Comparison of ENCODE assay signal across 8 cellular contexts in the genomic region with DNA sequence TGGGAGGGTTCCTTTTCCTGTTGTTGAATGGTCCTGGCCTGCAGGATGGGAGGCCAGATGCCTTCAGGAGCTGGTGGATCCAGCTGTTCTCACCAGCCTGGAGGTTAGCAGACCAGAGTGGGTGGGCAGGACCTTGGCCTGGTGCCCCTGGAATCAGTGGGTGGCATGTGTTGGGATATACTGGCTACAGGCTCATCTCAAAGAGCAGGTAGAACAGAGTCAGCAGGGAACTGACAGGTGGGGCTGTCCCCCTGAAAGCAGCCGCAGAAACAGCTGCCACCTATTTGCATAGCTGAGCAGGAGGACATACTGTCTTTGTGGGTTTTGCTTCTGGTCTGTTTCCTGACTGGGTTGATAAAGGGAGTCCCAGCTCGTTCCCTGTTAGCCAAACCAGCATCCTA.
DNase-seq lines count a peak whose midpoint lies in the region; ATAC-seq, FAIRE-seq and TF ChIP-seq lines count a peak whose summit lies in the region.

No MANE protein-coding gene starts in this region.

- no peak overlapping the region for H3K27ac ChIP-seq in left lung

- intact Hi-C loops in left lung (cut with DNase I): no loop called here

- peaks cover 6% of the 10 kb centered on the region for H3K4me1 Mint-ChIP-seq in activated naive CD4-positive, alpha-beta T cell treated with anti-CD3 and anti-CD28 coated beads, Interleukin-2, amount 10 ng/mL, durations not matched to agents 7 days and 5 days

- H3K4me1 ChIP-seq in left lung: peaks cover 0 to 6% of the 10 kb centered on the region in 2 donors

- no peak overlapping the region for H3K4me3 Mint-ChIP-seq in activated naive CD4-positive, alpha-beta T cell treated with anti-CD3 and anti-CD28 coated beads, Interleukin-2, amount 10 ng/mL, durations not matched to agents 7 days and 5 days

- no peak overlapping the region for H3K4me3 ChIP-seq in left lung

- peaks cover 14% of the 10 kb centered on the region for H3K36me3 Mint-ChIP-seq in activated naive CD4-positive, alpha-beta T cell treated with anti-CD3 and anti-CD28 coated beads, Interleukin-2, amount 10 ng/mL, durations not matched to agents 7 days and 5 days

- peaks cover 0 to 20% of the 10 kb centered on the region in 2 donors for H3K36me3 ChIP-seq in left lung

- FAIRE-seq in GM12891 (lab: Jason Lieb, UNC): peak; percentile 98

- peak; percentile 70 for DNase-seq in GM12891 (ENCODE audit: insufficient read length, low spot score)
- no peak for DNase-seq in activated naive CD4-positive, alpha-beta T cell treated with anti-CD3 and anti-CD28 coated beads, Interleukin-2, amount 10 ng/mL, durations not matched to agents 7 days and 5 days
- DNase-seq in DMS153 (lab: John Stamatoyannopoulos, UW): no peak
- no peak for DNase-seq in AML-193 (lab: John Stamatoyannopoulos, UW)
- no peak for DNase-seq in left lung
- DNase-seq in H4 (ENCODE audit: low spot score): no peak

- peak; percentile 73 for ATAC-seq in GM19463 (IDR thresholded peaks at IDR 0.05; ENCODE audit: unreplicated experiment)
- peak; percentile 81 for ATAC-seq in HG03280 (IDR thresholded peaks at IDR 0.05; ENCODE audit: unreplicated experiment)
- no peak for ATAC-seq in left lung

- H3K9me3 ChIP-seq in left lung: no peaks in the 10 kb centered on the region

- CTCF ChIA-PET in activated naive CD4-positive, alpha-beta T cell treated with anti-CD3 and anti-CD28 coated beads, Interleukin-2, amount 10 ng/mL, durations not matched to agents 7 days and 5 days (lab: Charles Lee): interaction anchor here (1.6 to 3.6 kb wide), 3 partner anchors 10 to 306 kb away, joined by 5 to 33 read pairs (median 13); no protein-coding TSS in a partner anchor

- no peak for TF ChIP-seq CTCF in left lung (IDR thresholded peaks at IDR 0.05)

- H3K27me3 Mint-ChIP-seq in activated naive CD4-positive, alpha-beta T cell treated with anti-CD3 and anti-CD28 coated beads, Interleukin-2, amount 10 ng/mL, durations not matched to agents 7 days and 5 days: no peaks in the 10 kb centered on the region

- TF ChIP-seq POLR2A in GM12891 (IDR thresholded peaks at IDR 0.05; ENCODE audit: low read depth, low read length): no peak

- H3K9me3 Mint-ChIP-seq in activated naive CD4-positive, alpha-beta T cell treated with anti-CD3 and anti-CD28 coated beads, Interleukin-2, amount 10 ng/mL, durations not matched to agents 7 days and 5 days: no peaks in the 10 kb centered on the region

- H3K27ac Mint-ChIP-seq in activated naive CD4-positive, alpha-beta T cell treated with anti-CD3 and anti-CD28 coated beads, Interleukin-2, amount 10 ng/mL, durations not matched to agents 7 days and 5 days: peak overlapping the region; percentile 70

- H3K27me3 ChIP-seq in left lung: no peaks in the 10 kb centered on the region

TF ChIP-seq in GM12891, 5 proteins besides CTCF, POLR2A, EP300 and RAD21:
- TF ChIP-seq POU2F2 (IDR thresholded peaks at IDR 0.05; ENCODE audit: low read depth, low read length) (peak; percentile 100), SPI1 (IDR thresholded peaks at IDR 0.05; ENCODE audit: low read depth, low read length) (peak; percentile 20; the same call in 1 of the 2 replicates), TAF1 (IDR thresholded peaks at IDR 0.05; ENCODE audit: low read depth, low read length) (no peak)
